Comparison of ENCODE assay signal across 12 cellular contexts in genomic region chr2:240250150-240250984, GRCh38.
A peak's percentile ranks its signal among the peaks of the same experiment; 100 is the strongest.
DNase-seq lines count a peak whose midpoint lies in the region; ATAC-seq and TF ChIP-seq lines count a peak whose summit lies in the region.
"Had no signal": no experiment of that assay in that cellular context is flagged by ENCODE, and none has a peak within 500 bp of the region (broad histone marks: within the 10 kb centered on the region; RNA-seq: fewer than 3 reads in every experiment).

No MANE protein-coding gene starts in this region.

- CTCF ChIA-PET in PC-9 (lab: Charles Lee), result interaction anchor here (0.6 kb wide), 1 partner anchor 137 kb away, joined by 4 read pairs; no protein-coding TSS in a partner anchor
- CTCF ChIA-PET in CD4-positive, alpha-beta memory T cell (lab: Charles Lee; ENCODE audit: partially characterized antibody), result no interaction called here

- H3K4me1 ChIP-seq in ACC112 (ENCODE audit: control insufficient read depth, insufficient read depth, low read length, unreplicated experiment) (peaks cover 24% of the 10 kb centered on the region), PC-9 (replicated peaks; ENCODE audit: insufficient read depth) (peaks cover 31% of the 10 kb centered on the region), gastroesophageal sphincter (peaks cover 0 to 42% (median 15%) of the 10 kb centered on the region in 3 donors)
- no peaks in the 10 kb centered on the region for H3K4me1 ChIP-seq in CD4-positive, alpha-beta memory T cell (ENCODE audit: insufficient read depth, low read length)

- H3K27ac ChIP-seq in ACC112 (ENCODE audit: low read depth, low read length) (peak overlapping the region; percentile 90), PC-9 (no peak overlapping the region), gastroesophageal sphincter (peak overlapping the region; percentile 12 to 83 (median 76))
- no peak overlapping the region for H3K27ac ChIP-seq in CD4-positive, alpha-beta memory T cell (ENCODE audit: low read depth, low read length)

- TF ChIP-seq CTCF in PC-9 (conservative IDR thresholded peaks at IDR 0.05) (no peak), gastroesophageal sphincter (IDR thresholded peaks at IDR 0.05) (no peak)

- H3K4me3 Mint-ChIP-seq in CD4-positive, alpha-beta memory T cell, result no peak overlapping the region
- H3K4me3 Mint-ChIP-seq: CD4-positive, CD25-positive, alpha-beta regulatory T cell; dendritic cell treated with granulocyte-macrophage colony-stimulating factor and Interleukin-4, amounts not matched to agents 40 ng/mL and 50 ng/mL, for 4 days; natural killer cell had no signal

- WGBS in gastroesophageal sphincter (ENCODE audit: low coverage in 1 of 2), 2 donors, result 90% methylated on average over 4 of the region's 14 CpGs; no CpG with 5 or more reads in 1 of the 2 donors

- H3K4me2 ChIP-seq in PC-9, result peak overlapping the region; percentile 86

- no peaks in the 10 kb centered on the region for H4K20me1 ChIP-seq in PC-9 (ENCODE audit: insufficient read depth)

- H3K9me3 Mint-ChIP-seq in CD4-positive, alpha-beta memory T cell, result peaks cover 0 to 3% (median 0%) of the 10 kb centered on the region in 8 donors
- H3K9me3 Mint-ChIP-seq: dendritic cell treated with granulocyte-macrophage colony-stimulating factor and Interleukin-4, amounts not matched to agents 40 ng/mL and 50 ng/mL, for 4 days; natural killer cell had no signal

- peaks cover 7 to 20% of the 10 kb centered on the region in 2 donors for H3K27me3 Mint-ChIP-seq in CD4-positive, alpha-beta memory T cell

- no peak overlapping the region for H3K27ac Mint-ChIP-seq in CD4-positive, alpha-beta memory T cell
- H3K27ac Mint-ChIP-seq: CD4-positive, CD25-positive, alpha-beta regulatory T cell; dendritic cell treated with granulocyte-macrophage colony-stimulating factor and Interleukin-4, amounts not matched to agents 40 ng/mL and 50 ng/mL, for 4 days; natural killer cell had no signal

- H3K9me2 ChIP-seq in PC-9 (ENCODE audit: insufficient read depth), result no peaks in the 10 kb centered on the region

- DNase-seq in PC-9, result peak in 1 of 2 experiments; percentile 21
- DNase-seq in posterior vena cava (ENCODE audit: low spot score), result peak; percentile 72
- no peak for DNase-seq in NCI-H1930 (lab: John Stamatoyannopoulos, UW)
- no peak for DNase-seq in activated naive CD4-positive, alpha-beta T cell treated with Interleukin-2 at 50 U/mL for 16 hours
- no peak for DNase-seq in CD4-positive, alpha-beta memory T cell
- DNase-seq: CD4-positive, CD25-positive, alpha-beta regulatory T cell; natural killer cell; NCI-H1092 treated with DMSO at 0.1 percent for 48 hours had no signal

- TSS peak; percentile 8 for BruUV-seq in PC-9 (replicated peaks; lab: Mats Ljungman, UMichigan)

- H3K36me3 ChIP-seq in ACC112 (ENCODE audit: insufficient read depth, low read length), result no peaks in the 10 kb centered on the region
- H3K36me3 ChIP-seq in PC-9 (ENCODE audit: low read depth), result no peaks in the 10 kb centered on the region
- H3K36me3 ChIP-seq in gastroesophageal sphincter, result no peaks in the 10 kb centered on the region
- H3K36me3 ChIP-seq in CD4-positive, alpha-beta memory T cell (ENCODE audit: insufficient read depth, low read length), result no peaks in the 10 kb centered on the region

- H2AFZ ChIP-seq in ACC112 (ENCODE audit: low read length, unreplicated experiment) (no peak overlapping the region), PC-9 (no peak overlapping the region)

- TF ChIP-seq POLR2A in gastroesophageal sphincter (IDR thresholded peaks at IDR 0.05), result no peak

- H3K9me3 ChIP-seq in PC-9 (ENCODE audit: insufficient read depth, low read depth) (no peaks in the 10 kb centered on the region), gastroesophageal sphincter (no peaks in the 10 kb centered on the region)
- no peaks in the 10 kb centered on the region for H3K9me3 ChIP-seq in CD4-positive, alpha-beta memory T cell (ENCODE audit: control insufficient read depth in 1 of 2, low read length in 2 of 2)

- H3K4me3 ChIP-seq in ACC112 (ENCODE audit: low read depth, low read length) (peak overlapping the region; percentile 44; the same call in 1 of the 2 replicates), PC-9 (no peak overlapping the region; the same call in 1 of the 2 replicates), gastroesophageal sphincter (no peak overlapping the region)
- no peak overlapping the region for H3K4me3 ChIP-seq in CD4-positive, alpha-beta memory T cell (ENCODE audit: low read length in 2 of 2)

- H3K4me1 Mint-ChIP-seq in CD4-positive, alpha-beta memory T cell, result no peaks in the 10 kb centered on the region
- H3K4me1 Mint-ChIP-seq: CD4-positive, CD25-positive, alpha-beta regulatory T cell; natural killer cell had no signal

- POLR2A ChIA-PET in PC-9 (lab: Charles Lee; ENCODE audit: unreplicated experiment), result no interaction called here
- POLR2A ChIA-PET in CD4-positive, alpha-beta memory T cell (lab: Charles Lee; ENCODE audit: partially characterized antibody), result no interaction called here

- H3K27me3 ChIP-seq in ACC112 (ENCODE audit: insufficient read depth, low read length) (no peaks in the 10 kb centered on the region), PC-9 (ENCODE audit: insufficient read depth, low read depth) (no peaks in the 10 kb centered on the region), gastroesophageal sphincter (peaks cover 4% of the 10 kb centered on the region)
- H3K27me3 ChIP-seq in CD4-positive, alpha-beta memory T cell (ENCODE audit: insufficient read depth, low read length), result no peaks in the 10 kb centered on the region

- ATAC-seq in gastroesophageal sphincter (no peak), HG03342 (IDR thresholded peaks at IDR 0.05; ENCODE audit: unreplicated experiment) (no peak)

- TF ChIP-seq EP300 in gastroesophageal sphincter (IDR thresholded peaks at IDR 0.05), result no peak

- intact Hi-C loops in PC-9 (cut with micrococcal nuclease; ENCODE audit: unreplicated experiment) (loop anchor here (5.0 kb wide), 1 partner anchor 317 kb away; the partner anchor contains the start of gene RNPEPL1), posterior vena cava (cut with DNase I) (loop anchor here in 1 of 2 donors (5.0 to 10.0 kb wide), 2 partner anchors 124 to 187 kb away; partner anchors contain the start of gene GPC1)
- intact Hi-C loops in CD4-positive, alpha-beta memory T cell (cut with micrococcal nuclease), result no loop called here

- no peaks in the 10 kb centered on the region for H3K36me3 Mint-ChIP-seq in CD4-positive, alpha-beta memory T cell
- H3K36me3 Mint-ChIP-seq: CD4-positive, CD25-positive, alpha-beta regulatory T cell; natural killer cell had no signal

- H3K79me2 ChIP-seq in ACC112 (ENCODE audit: control insufficient read depth, insufficient read depth, low read length, unreplicated experiment) (no peaks in the 10 kb centered on the region), PC-9 (ENCODE audit: low read depth) (no peaks in the 10 kb centered on the region)

- peaks cover 8% of the 10 kb centered on the region; the same call in 1 of the 2 replicates for H3F3A ChIP-seq in PC-9 (ENCODE audit: insufficient read depth, low read depth)

Comparison
In these comparisons a context has a peak if more than half of its experiments do, and no peak if none do; other contexts are left out.
1. H3K27ac ChIP-seq: peak in ACC112 (single experiment) and gastroesophageal sphincter (4 of 4); none in PC-9 (single experiment) and CD4-positive, alpha-beta memory T cell (single experiment).